In the genomic region with DNA sequence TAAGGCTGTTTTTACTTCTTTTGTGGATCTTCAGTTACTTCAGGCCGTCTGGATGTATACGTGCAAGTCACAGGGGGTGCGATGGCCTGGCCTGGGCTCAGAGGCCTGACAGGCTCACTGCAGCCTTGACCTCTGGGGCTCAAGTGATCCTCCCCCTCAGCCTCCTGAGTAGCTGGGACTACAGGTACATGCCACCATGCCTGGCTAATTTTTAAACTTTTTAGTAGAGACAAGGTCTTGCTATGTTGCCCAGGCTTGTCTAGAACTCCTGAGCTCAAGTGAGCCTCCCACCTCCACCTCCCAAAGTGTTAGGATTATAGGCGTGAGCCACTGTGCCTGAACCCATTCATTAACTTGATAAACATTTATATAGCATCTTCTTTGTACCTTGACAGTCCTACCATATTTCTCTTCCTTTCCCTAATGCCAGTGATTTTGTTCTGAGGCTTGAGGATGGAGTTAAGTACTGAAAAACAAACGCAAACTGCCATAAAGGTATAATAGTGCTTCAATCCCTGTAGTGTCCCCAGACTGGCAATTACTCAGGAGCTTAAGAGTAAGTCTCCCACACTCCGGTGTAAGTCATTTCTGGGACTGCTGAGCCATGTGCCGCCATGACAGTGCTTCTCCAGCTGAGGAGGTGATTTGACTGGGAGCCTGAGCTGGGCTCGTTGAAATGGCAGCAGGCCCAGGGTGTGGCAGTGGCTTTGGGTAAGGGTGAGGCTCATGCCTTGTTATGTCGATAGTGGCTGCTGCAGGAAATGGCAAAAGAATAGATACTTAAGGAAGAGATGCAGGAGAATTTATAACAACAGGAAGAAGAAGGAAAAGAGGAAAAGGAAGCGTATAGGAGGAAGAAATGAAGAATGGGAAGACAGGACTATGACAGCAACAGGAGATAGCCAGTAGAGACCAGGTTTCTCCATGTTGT, we compare ENCODE assay signal across 1 cellular context.
TF ChIP-seq lines count a peak whose summit lies in the region.

No MANE protein-coding gene starts in this region.

TF ChIP-seq in GM23338, 12 proteins besides CTCF, POLR2A, EP300 and RAD21:
- TF ChIP-seq ZNF331 (CRISPR knock-in tag; IDR thresholded peaks at IDR 0.05; ENCODE audit: low read depth) (no peak), STAT1 (IDR thresholded peaks at IDR 0.05; ENCODE audit: unreplicated experiment) (no peak)
